In genomic region chr19:17026706-17027427, GRCh38 we compare ENCODE assay signal across 10 cellular contexts. TPM values are rescaled to one million over a fixed set of nuclear protein-coding genes. Genes with fewer than 3 reads are reported as not detected.
DNase-seq lines count a peak whose midpoint lies in the region; ATAC-seq and TF ChIP-seq lines count a peak whose summit lies in the region.
"Had no signal": no experiment of that assay in that cellular context is flagged by ENCODE, and none has a peak within 500 bp of the region (broad histone marks: within the 10 kb centered on the region; RNA-seq: fewer than 3 reads in every experiment).

TSS of gene CPAMD8 (minus strand) at chr19:17026810. CDS start at chr19:17026642, 168 bp downstream.

- H3K27me3 Mint-ChIP-seq in CD8-positive, alpha-beta T cell (ENCODE audit: low read depth): peaks cover 54% of the 10 kb centered on the region
- peaks cover 45% of the 10 kb centered on the region for H3K27me3 Mint-ChIP-seq in WTC11 (ENCODE audit: low read depth)

- H4K20me1 ChIP-seq in hepatocyte (ENCODE audit: insufficient read depth, poor library complexity, severe bottlenecking): no peaks in the 10 kb centered on the region

- peak within 1 kb of the TSS; percentile 79 for H3K4me3 Mint-ChIP-seq in CD8-positive, alpha-beta T cell
- H3K4me3 Mint-ChIP-seq in WTC11: peak within 1 kb of the TSS; percentile 81

- no peaks in the 10 kb centered on the region for H3K36me3 ChIP-seq in CD8-positive, alpha-beta T cell (ENCODE audit: insufficient read depth, low read length)
- no peaks in the 10 kb centered on the region for H3K36me3 ChIP-seq in hepatocyte (replicated peaks; ENCODE audit: insufficient read depth, low read depth)
- no peaks in the 10 kb centered on the region for H3K36me3 ChIP-seq in prostate gland

- no peak for TF ChIP-seq POLR2A in prostate gland (IDR thresholded peaks at IDR 0.05)

- DNase-seq in CD8-positive, alpha-beta T cell: no peak
- DNase-seq in WTC11 (ENCODE audit: low spot score): peak; percentile 53
- DNase-seq in hepatocyte (ENCODE audit: low spot score): peak; percentile 43
- DNase-seq in prostate gland (ENCODE audit: low spot score): no peak
- DNase-seq in NCI-H2171 treated with DMSO at 0.1 percent for 48 hours (lab: John Stamatoyannopoulos, UW): no peak
- DNase-seq in COR-L47 (lab: John Stamatoyannopoulos, UW): no peak
- no peak for DNase-seq in hepatic stellate cell (ENCODE audit: low spot score)
- DNase-seq: Kasumi-1; stimulated activated CD4-positive, alpha-beta T cell treated with anti-CD3 and anti-CD28 coated beads, Interleukin-4, amount 100 ng/mL, for 24 hours had no signal

- peaks cover 9% of the 10 kb centered on the region for H3K9me3 ChIP-seq in CD8-positive, alpha-beta T cell (ENCODE audit: low read length)
- H3K9me3 ChIP-seq in hepatocyte (ENCODE audit: low read depth) (no peaks in the 10 kb centered on the region), prostate gland (no peaks in the 10 kb centered on the region)

- no peak for ATAC-seq in CD8-positive, alpha-beta T cell
- peak; percentile 88 for ATAC-seq in WTC11
- ATAC-seq in GM21529 (IDR thresholded peaks at IDR 0.05; ENCODE audit: unreplicated experiment): no peak

- POLR2A ChIA-PET in CD8-positive, alpha-beta T cell (lab: Charles Lee): no interaction called here
- POLR2A ChIA-PET in WTC11 (lab: Charles Lee): no interaction called here

- no peak within 1 kb of the TSS for H3K27ac Mint-ChIP-seq in CD8-positive, alpha-beta T cell
- H3K27ac Mint-ChIP-seq in WTC11: no peak within 1 kb of the TSS

- peaks cover 5% of the 10 kb centered on the region for H3K36me3 Mint-ChIP-seq in CD8-positive, alpha-beta T cell
- peaks cover 26% of the 10 kb centered on the region for H3K36me3 Mint-ChIP-seq in WTC11

- no peaks in the 10 kb centered on the region for H3K9me2 ChIP-seq in hepatocyte (replicated peaks; ENCODE audit: insufficient read depth)

- no peaks in the 10 kb centered on the region for H3K4me1 ChIP-seq in CD8-positive, alpha-beta T cell (ENCODE audit: insufficient read depth, low read length)
- peaks cover 10% of the 10 kb centered on the region for H3K4me1 ChIP-seq in hepatocyte (ENCODE audit: insufficient read depth)
- no peaks in the 10 kb centered on the region for H3K4me1 ChIP-seq in prostate gland (replicated peaks)

- peak within 1 kb of the TSS; percentile 38 for H2AFZ ChIP-seq in hepatocyte

- TF ChIP-seq CTCF in CD8-positive, alpha-beta T cell (IDR thresholded peaks at IDR 0.05): no peak
- TF ChIP-seq CTCF in WTC11 (IDR thresholded peaks at IDR 0.05): no peak
- TF ChIP-seq CTCF in hepatocyte (IDR thresholded peaks at IDR 0.05; ENCODE audit: poor library complexity): no peak
- no peak for TF ChIP-seq CTCF in prostate gland (IDR thresholded peaks at IDR 0.05)

- no peak within 1 kb of the TSS for H3K27ac ChIP-seq in CD8-positive, alpha-beta T cell (ENCODE audit: low read depth, low read length)
- H3K27ac ChIP-seq in hepatocyte (peak within 1 kb of the TSS; percentile 31), prostate gland (peak within 1 kb of the TSS; percentile 51 to 58)

- H3K4me1 Mint-ChIP-seq in CD8-positive, alpha-beta T cell (ENCODE audit: low read depth): peaks cover 8% of the 10 kb centered on the region
- peaks cover 8% of the 10 kb centered on the region for H3K4me1 Mint-ChIP-seq in WTC11

- CTCF ChIA-PET in CD8-positive, alpha-beta T cell (lab: Charles Lee): no interaction called here
- CTCF ChIA-PET in WTC11 (lab: Charles Lee): interaction anchor here (0.6 kb wide), 1 partner anchor 13 kb away, joined by 3 read pairs; no protein-coding TSS in a partner anchor

- H3K79me2 ChIP-seq in hepatocyte: no peaks in the 10 kb centered on the region

- intact Hi-C loops in CD8-positive, alpha-beta T cell (cut with DNase I, micrococcal nuclease): no loop called here
- intact Hi-C loops in prostate gland (cut with DNase I): no loop called here

- peak within 1 kb of the TSS; percentile 95 for H3K4me2 ChIP-seq in hepatocyte

- H3K4me3 ChIP-seq in CD8-positive, alpha-beta T cell (ENCODE audit: low read depth, low read length): peak within 1 kb of the TSS; percentile 64
- peak within 1 kb of the TSS; percentile 13 for H3K4me3 ChIP-seq in hepatocyte
- H3K4me3 ChIP-seq in prostate gland: peak within 1 kb of the TSS; percentile 35 to 50

- H3K9me3 Mint-ChIP-seq in CD8-positive, alpha-beta T cell: peaks cover 19% of the 10 kb centered on the region
- peaks cover 26% of the 10 kb centered on the region for H3K9me3 Mint-ChIP-seq in WTC11

- WGBS in hepatocyte (ENCODE audit: low lambda C conversion rate, missing lambda C conversion rate): 3% methylated on average over 14 of the region's 65 CpGs
- WGBS in prostate gland: 2% methylated on average over 44 of the region's 65 CpGs

- no peaks in the 10 kb centered on the region for H3K27me3 ChIP-seq in CD8-positive, alpha-beta T cell (ENCODE audit: insufficient read depth, low read length)
- peaks cover 7% of the 10 kb centered on the region for H3K27me3 ChIP-seq in hepatocyte
- no peaks in the 10 kb centered on the region for H3K27me3 ChIP-seq in prostate gland (replicated peaks; ENCODE audit: insufficient read depth)

TF ChIP-seq in WTC11, 78 proteins besides CTCF, POLR2A, EP300 and RAD21:
- TF ChIP-seq EMX1 (CRISPR knock-in tag; IDR thresholded peaks at IDR 0.05) (no peak), TEAD4 (CRISPR knock-in tag; IDR thresholded peaks at IDR 0.05) (no peak), SP1 (CRISPR knock-in tag; conservative IDR thresholded peaks at IDR 0.05) (0 out of 2 replicates have a peak, but pooled peaks have one; percentile 29)

RNA-seq across cellular contexts. Expression of gene CPAMD8, which starts in this region (rescaled TPM):
- under 1 TPM; 0.25 to 0.43 TPM for total RNA-seq in CD8-positive, alpha-beta T cell
- total RNA-seq in WTC11 (2021) (6.9 to 10.8 TPM (median 7.9 TPM) in 3 replicates), hepatocyte (9.3 and 17.6 TPM in 2 replicates), prostate gland (100 to 1,000 TPM; 134 to 216 TPM)
- 7.9 and 8.7 TPM in 2 replicates for polyA plus RNA-seq in hepatocyte

Comparison
In these comparisons a context has a peak if more than half of its experiments do, and no peak if none do; other contexts are left out.
1. DNase-seq: peak in WTC11 (single experiment) and hepatocyte (single experiment); none in CD8-positive, alpha-beta T cell (0 of 7), prostate gland (single experiment), NCI-H2171 treated with DMSO at 0.1 percent for 48 hours (single experiment), COR-L47 (single experiment) and hepatic stellate cell (single experiment).
2. H3K4me3 ChIP-seq: peak in every context shown above with its lines; median percentile 64 in CD8-positive, alpha-beta T cell; 42 in prostate gland; 13 in hepatocyte.